ENCODE assay signal across 9 cellular contexts in the genomic region with DNA sequence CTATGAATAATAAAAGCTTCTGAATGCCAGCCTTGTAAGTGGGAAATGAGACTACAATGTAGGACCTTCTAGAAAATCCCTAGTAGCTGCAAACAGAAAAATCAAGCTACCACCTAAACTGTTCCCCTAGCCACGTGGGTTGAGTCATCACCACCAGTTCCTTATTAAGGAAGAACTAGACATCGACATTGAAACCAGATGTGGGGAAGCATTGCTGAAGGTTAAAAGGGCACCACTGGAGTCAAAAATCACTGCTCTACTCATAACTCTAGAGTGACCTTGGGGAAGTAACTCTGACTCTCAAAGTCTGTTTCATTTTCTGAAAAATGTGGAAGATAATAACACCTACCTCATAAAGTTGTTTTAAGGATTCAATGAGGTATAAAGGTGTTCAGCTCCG. TPM values are rescaled to one million over a fixed set of nuclear protein-coding genes. Genes with fewer than 3 reads are reported as not detected.
DNase-seq lines count a peak whose midpoint lies in the region; ATAC-seq lines count a peak whose summit lies in the region.
"Had no signal": no experiment of that assay in that cellular context is flagged by ENCODE, and none has a peak within 500 bp of the region (broad histone marks: within the 10 kb centered on the region; RNA-seq: fewer than 3 reads in every experiment).

No MANE protein-coding gene starts in this region.

- DNase-seq in activated CD4-positive, alpha-beta T cell treated with anti-CD3 and anti-CD28 coated beads, Interleukin-2, amount 10 ng/mL, durations not matched to agents 24 days and 14 days: peak; percentile 34
- DNase-seq in activated CD4-positive, alpha-beta T cell treated with anti-CD3 and anti-CD28 coated beads for 4 hours: no peak
- DNase-seq in SKM-1 treated with dmso at 0.1 percent for 144 hours (lab: John Stamatoyannopoulos, UW; ENCODE audit: unreplicated experiment) (peak; percentile 46), G401 (ENCODE audit: low spot score) (no peak), COR-L47 (lab: John Stamatoyannopoulos, UW) (no peak), KG1 (lab: John Stamatoyannopoulos, UW) (no peak)
- peak; percentile 62 for DNase-seq in stimulated activated naive B cell treated with anti-CD40 and anti-IgM and Interleukin-4, amounts not matched to agents 10 μg/mL and 1 μg/mL and 100 μg/mL, for 72 hours
- DNase-seq: activated effector memory CD4-positive, alpha-beta T cell treated with anti-CD3 and anti-CD28 coated beads, Interleukin-2, amount 50 U/mL, for 16 hours had no signal

- intact Hi-C loops in activated CD4-positive, alpha-beta T cell treated with anti-CD3 and anti-CD28 coated beads, Interleukin-2, amount 10 ng/mL, durations not matched to agents 24 days and 14 days (cut with micrococcal nuclease): no loop called here

- H3K27ac Mint-ChIP-seq in activated CD4-positive, alpha-beta T cell treated with anti-CD3 and anti-CD28 coated beads, Interleukin-2, amount 10 ng/mL, durations not matched to agents 24 days and 14 days: no peak overlapping the region
- H3K27ac Mint-ChIP-seq in stimulated activated naive B cell treated with anti-CD40 and anti-IgM and Interleukin-4, amounts not matched to agents 10 μg/mL and 1 μg/mL and 100 μg/mL, for 72 hours: peak overlapping the region; percentile 11

- peaks cover 7% of the 10 kb centered on the region for H3K27me3 Mint-ChIP-seq in activated CD4-positive, alpha-beta T cell treated with anti-CD3 and anti-CD28 coated beads, Interleukin-2, amount 10 ng/mL, durations not matched to agents 24 days and 14 days
- H3K27me3 Mint-ChIP-seq in stimulated activated naive B cell treated with anti-CD40 and anti-IgM and Interleukin-4, amounts not matched to agents 10 μg/mL and 1 μg/mL and 100 μg/mL, for 72 hours: peaks cover 16 to 18% of the 10 kb centered on the region in 2 donors

- H3K4me1 Mint-ChIP-seq in activated CD4-positive, alpha-beta T cell treated with anti-CD3 and anti-CD28 coated beads, Interleukin-2, amount 10 ng/mL, durations not matched to agents 24 days and 14 days: peaks cover 6% of the 10 kb centered on the region
- H3K4me1 Mint-ChIP-seq in stimulated activated naive B cell treated with anti-CD40 and anti-IgM and Interleukin-4, amounts not matched to agents 10 μg/mL and 1 μg/mL and 100 μg/mL, for 72 hours: peaks cover 8 to 30% of the 10 kb centered on the region in 2 donors

- peaks cover 4% of the 10 kb centered on the region for H3K9me3 Mint-ChIP-seq in activated CD4-positive, alpha-beta T cell treated with anti-CD3 and anti-CD28 coated beads, Interleukin-2, amount 10 ng/mL, durations not matched to agents 24 days and 14 days
- H3K9me3 Mint-ChIP-seq in stimulated activated naive B cell treated with anti-CD40 and anti-IgM and Interleukin-4, amounts not matched to agents 10 μg/mL and 1 μg/mL and 100 μg/mL, for 72 hours: peaks cover 0 to 3% of the 10 kb centered on the region in 2 donors

- H3K36me3 Mint-ChIP-seq in activated CD4-positive, alpha-beta T cell treated with anti-CD3 and anti-CD28 coated beads, Interleukin-2, amount 10 ng/mL, durations not matched to agents 24 days and 14 days (ENCODE audit: low read depth): no peaks in the 10 kb centered on the region
- no peaks in the 10 kb centered on the region for H3K36me3 Mint-ChIP-seq in stimulated activated naive B cell treated with anti-CD40 and anti-IgM and Interleukin-4, amounts not matched to agents 10 μg/mL and 1 μg/mL and 100 μg/mL, for 72 hours

- in situ Hi-C loops in G401 (cut with HindIII; ENCODE audit: low sequenced_read_pairs): no loop called here

- ATAC-seq in HG02798 (IDR thresholded peaks at IDR 0.05; ENCODE audit: poor library complexity, unreplicated experiment): peak; percentile 77
- ATAC-seq in stimulated activated naive B cell treated with anti-CD40 and anti-IgM and Interleukin-4, amounts not matched to agents 10 μg/mL and 1 μg/mL and 100 μg/mL, for 72 hours (replicated peaks): peak; percentile 98

- no peak overlapping the region for H3K4me3 Mint-ChIP-seq in activated CD4-positive, alpha-beta T cell treated with anti-CD3 and anti-CD28 coated beads, Interleukin-2, amount 10 ng/mL, durations not matched to agents 24 days and 14 days
- peak overlapping the region; percentile 12 to 42 for H3K4me3 Mint-ChIP-seq in stimulated activated naive B cell treated with anti-CD40 and anti-IgM and Interleukin-4, amounts not matched to agents 10 μg/mL and 1 μg/mL and 100 μg/mL, for 72 hours

RNA-seq across cellular contexts. Expression of a gene that starts 9.4 kb away (rescaled TPM):
- total RNA-seq in activated CD4-positive, alpha-beta T cell treated with anti-CD3 and anti-CD28 coated beads, Interleukin-2, amount 10 ng/mL, durations not matched to agents 24 days and 14 days: 113 and 116 TPM in 2 replicates
- total RNA-seq in G401 (2014; rRNA removed; shearing (Covaris generic)): 257 and 284 TPM in 2 replicates

RNA-seq across cellular contexts. Expression of a gene that starts 38.2 kb away (rescaled TPM):
- 40.9 and 41.1 TPM in 2 replicates for total RNA-seq in activated CD4-positive, alpha-beta T cell treated with anti-CD3 and anti-CD28 coated beads, Interleukin-2, amount 10 ng/mL, durations not matched to agents 24 days and 14 days
- 94.1 and 134 TPM in 2 replicates for total RNA-seq in G401 (2014; rRNA removed; shearing (Covaris generic))

RNA-seq across cellular contexts. Expression of a gene that starts 53.7 kb away (rescaled TPM):
- 42.5 and 50.8 TPM in 2 replicates for total RNA-seq in activated CD4-positive, alpha-beta T cell treated with anti-CD3 and anti-CD28 coated beads, Interleukin-2, amount 10 ng/mL, durations not matched to agents 24 days and 14 days
- total RNA-seq in G401 (2014; rRNA removed; shearing (Covaris generic)): 110 and 135 TPM in 2 replicates

RNA-seq across cellular contexts. Expression of a gene that starts 59.2 kb away (rescaled TPM):
- 7.8 and 11.9 TPM in 2 replicates for total RNA-seq in activated CD4-positive, alpha-beta T cell treated with anti-CD3 and anti-CD28 coated beads, Interleukin-2, amount 10 ng/mL, durations not matched to agents 24 days and 14 days
- 14.7 and 26.9 TPM in 2 replicates for total RNA-seq in G401 (2014; rRNA removed; shearing (Covaris generic))

Comparison
In these comparisons a context has a peak if more than half of its experiments do, and no peak if none do; other contexts are left out.
1. DNase-seq: peak in activated CD4-positive, alpha-beta T cell treated with anti-CD3 and anti-CD28 coated beads, Interleukin-2, amount 10 ng/mL, durations not matched to agents 24 days and 14 days (single experiment), SKM-1 treated with dmso at 0.1 percent for 144 hours (single experiment) and stimulated activated naive B cell treated with anti-CD40 and anti-IgM and Interleukin-4, amounts not matched to agents 10 μg/mL and 1 μg/mL and 100 μg/mL, for 72 hours (single experiment); none in activated CD4-positive, alpha-beta T cell treated with anti-CD3 and anti-CD28 coated beads for 4 hours (0 of 2), G401 (single experiment), COR-L47 (single experiment) and KG1 (single experiment).